ENCODE assay signal across 1 cellular context in the genomic region with DNA sequence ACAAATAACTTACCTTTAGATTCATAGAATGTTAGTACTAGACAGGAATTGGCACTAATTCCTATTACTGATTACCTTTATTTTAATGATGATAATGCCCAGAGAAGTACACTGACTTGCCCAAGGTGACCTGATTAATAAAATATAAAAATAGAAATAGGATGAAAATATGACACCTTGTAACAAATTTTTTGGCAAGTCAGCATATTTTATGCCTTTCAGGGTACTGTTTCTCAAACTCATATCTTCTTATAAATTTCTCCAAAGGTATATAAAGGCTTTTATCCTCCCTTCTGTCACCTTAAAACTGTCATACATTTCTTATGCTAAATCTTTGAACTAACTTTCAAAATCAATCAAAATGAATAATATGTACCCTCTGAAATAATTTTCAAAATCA.
TF ChIP-seq lines count a peak whose summit lies in the region.

No MANE protein-coding gene starts in this region.

TF ChIP-seq in GM23338, 12 proteins besides CTCF, POLR2A, EP300 and RAD21 (continued from another document):
- TF ChIP-seq, protein P1, sequence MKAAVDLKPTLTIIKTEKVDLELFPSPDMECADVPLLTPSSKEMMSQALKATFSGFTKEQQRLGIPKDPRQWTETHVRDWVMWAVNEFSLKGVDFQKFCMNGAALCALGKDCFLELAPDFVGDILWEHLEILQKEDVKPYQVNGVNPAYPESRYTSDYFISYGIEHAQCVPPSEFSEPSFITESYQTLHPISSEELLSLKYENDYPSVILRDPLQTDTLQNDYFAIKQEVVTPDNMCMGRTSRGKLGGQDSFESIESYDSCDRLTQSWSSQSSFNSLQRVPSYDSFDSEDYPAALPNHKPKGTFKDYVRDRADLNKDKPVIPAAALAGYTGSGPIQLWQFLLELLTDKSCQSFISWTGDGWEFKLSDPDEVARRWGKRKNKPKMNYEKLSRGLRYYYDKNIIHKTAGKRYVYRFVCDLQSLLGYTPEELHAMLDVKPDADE (IDR thresholded peaks at IDR 0.05) = no peak
- TF ChIP-seq, protein P2, sequence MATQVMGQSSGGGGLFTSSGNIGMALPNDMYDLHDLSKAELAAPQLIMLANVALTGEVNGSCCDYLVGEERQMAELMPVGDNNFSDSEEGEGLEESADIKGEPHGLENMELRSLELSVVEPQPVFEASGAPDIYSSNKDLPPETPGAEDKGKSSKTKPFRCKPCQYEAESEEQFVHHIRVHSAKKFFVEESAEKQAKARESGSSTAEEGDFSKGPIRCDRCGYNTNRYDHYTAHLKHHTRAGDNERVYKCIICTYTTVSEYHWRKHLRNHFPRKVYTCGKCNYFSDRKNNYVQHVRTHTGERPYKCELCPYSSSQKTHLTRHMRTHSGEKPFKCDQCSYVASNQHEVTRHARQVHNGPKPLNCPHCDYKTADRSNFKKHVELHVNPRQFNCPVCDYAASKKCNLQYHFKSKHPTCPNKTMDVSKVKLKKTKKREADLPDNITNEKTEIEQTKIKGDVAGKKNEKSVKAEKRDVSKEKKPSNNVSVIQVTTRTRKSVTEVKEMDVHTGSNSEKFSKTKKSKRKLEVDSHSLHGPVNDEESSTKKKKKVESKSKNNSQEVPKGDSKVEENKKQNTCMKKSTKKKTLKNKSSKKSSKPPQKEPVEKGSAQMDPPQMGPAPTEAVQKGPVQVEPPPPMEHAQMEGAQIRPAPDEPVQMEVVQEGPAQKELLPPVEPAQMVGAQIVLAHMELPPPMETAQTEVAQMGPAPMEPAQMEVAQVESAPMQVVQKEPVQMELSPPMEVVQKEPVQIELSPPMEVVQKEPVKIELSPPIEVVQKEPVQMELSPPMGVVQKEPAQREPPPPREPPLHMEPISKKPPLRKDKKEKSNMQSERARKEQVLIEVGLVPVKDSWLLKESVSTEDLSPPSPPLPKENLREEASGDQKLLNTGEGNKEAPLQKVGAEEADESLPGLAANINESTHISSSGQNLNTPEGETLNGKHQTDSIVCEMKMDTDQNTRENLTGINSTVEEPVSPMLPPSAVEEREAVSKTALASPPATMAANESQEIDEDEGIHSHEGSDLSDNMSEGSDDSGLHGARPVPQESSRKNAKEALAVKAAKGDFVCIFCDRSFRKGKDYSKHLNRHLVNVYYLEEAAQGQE (IDR thresholded peaks at IDR 0.05; ENCODE audit: unreplicated experiment) = no peak
- TF ChIP-seq NANOG (IDR thresholded peaks at IDR 0.05; ENCODE audit: borderline replicate concordance) (no peak), CREB1 (CRISPR knock-in tag; IDR thresholded peaks at IDR 0.05; ENCODE audit: low read depth) (no peak), EZH2 (IDR thresholded peaks at IDR 0.05; ENCODE audit: low read depth, unreplicated experiment) (no peak)
TF ChIP-seq in GM23338: peak in this region for 0.
